Comparison of ENCODE assay signal across 23 cellular contexts in the genomic region with DNA sequence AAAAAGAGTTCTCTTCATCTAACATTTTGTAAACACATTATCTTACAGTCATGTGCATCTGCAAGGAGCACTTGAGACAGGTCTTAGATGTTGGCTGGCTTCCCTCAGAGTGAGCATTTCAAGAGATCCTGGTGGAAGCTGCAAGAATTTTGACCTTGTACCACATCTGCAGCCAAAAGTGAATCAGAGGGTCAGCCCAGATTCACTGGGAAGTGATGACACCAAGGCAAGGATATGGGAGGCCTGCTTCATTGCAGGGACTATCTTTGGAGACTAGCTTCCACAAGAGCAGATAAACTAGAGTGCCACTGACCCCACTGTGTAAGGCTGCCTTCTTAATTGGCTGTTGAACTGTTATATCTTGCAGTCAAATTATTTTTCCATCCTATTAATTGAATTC. TPM values are rescaled to one million over a fixed set of nuclear protein-coding genes. Genes with fewer than 3 reads are reported as not detected.
DNase-seq lines count a peak whose midpoint lies in the region; ATAC-seq and TF ChIP-seq lines count a peak whose summit lies in the region.
"Had no signal": no experiment of that assay in that cellular context is flagged by ENCODE, and none has a peak within 500 bp of the region (broad histone marks: within the 10 kb centered on the region; RNA-seq: fewer than 3 reads in every experiment).

No MANE protein-coding gene starts in this region.

- H3K36me3 ChIP-seq in osteoblast (ENCODE audit: insufficient read depth, low read length), result no peaks in the 10 kb centered on the region
- H3K36me3 ChIP-seq: SJSA1 had no signal

- no peak for ATAC-seq in HG02981 (IDR thresholded peaks at IDR 0.05; ENCODE audit: unreplicated experiment)
- ATAC-seq: CD8-positive, alpha-beta T cell had no signal

- H4K20me1 ChIP-seq in osteoblast (ENCODE audit: insufficient read depth, low read length), result no peaks in the 10 kb centered on the region

- H3K27ac ChIP-seq in osteoblast (ENCODE audit: low read depth, low read length), result no peak overlapping the region
- H3K27ac ChIP-seq: SJSA1 had no signal

- DNase-seq in AG09309 (ENCODE audit: low read depth) (peak; percentile 3), EL (peak; percentile 17), amniotic epithelial cell (ENCODE audit: low read depth) (peak; percentile 32), osteoblast (ENCODE audit: insufficient read length, low spot score, missing footprints) (peak; percentile 55), NCI-H1417 (lab: John Stamatoyannopoulos, UW) (no peak), NCI-H82 treated with DMSO at 0.1 percent for 48 hours (lab: John Stamatoyannopoulos, UW; ENCODE audit: unreplicated experiment) (no peak)
- DNase-seq: AML-193; C1 segment of cervical spinal cord; CD8-positive, alpha-beta T cell; DND-41; H7; Kasumi-1; NCI-H1092 treated with DMSO at 0.1 percent for 48 hours; NCI-H146; NCI-H2081; NCI-H2171; NCI-H524 treated with DMSO at 0.1 percent for 48 hours; NCI-H82; T-helper 1 cell had no signal

- no peaks in the 10 kb centered on the region for H3K9me3 ChIP-seq in osteoblast (ENCODE audit: low read depth, low read length)
- H3K9me3 ChIP-seq: SJSA1 had no signal

- peaks cover 25% of the 10 kb centered on the region for H3K4me1 ChIP-seq in osteoblast (ENCODE audit: insufficient read depth, low read length)
- H3K4me1 ChIP-seq: SJSA1 had no signal

- TF ChIP-seq CTCF in AG09309 (IDR thresholded peaks at IDR 0.05; ENCODE audit: control insufficient read depth, insufficient read depth, low read depth, low read length, missing control alignments) (no peak), osteoblast (IDR thresholded peaks at IDR 0.05; ENCODE audit: extremely low read depth, low read depth, low read length) (no peak)

- H3K4me3 ChIP-seq in AG09309 (ENCODE audit: control insufficient read depth, low read depth, low read length), result no peak overlapping the region
- no peak overlapping the region for H3K4me3 ChIP-seq in osteoblast (ENCODE audit: insufficient read depth, low read length)
- H3K4me3 ChIP-seq: SJSA1 had no signal

- H3K79me2 ChIP-seq in osteoblast (ENCODE audit: insufficient read depth, low read length), result no peaks in the 10 kb centered on the region

- H3K27me3 ChIP-seq in osteoblast (ENCODE audit: insufficient read depth, low read length), result no peaks in the 10 kb centered on the region
- H3K27me3 ChIP-seq: SJSA1 had no signal

- H3K4me2 ChIP-seq in osteoblast (ENCODE audit: insufficient read depth, low read length), result no peak overlapping the region

- H2AFZ ChIP-seq in osteoblast (ENCODE audit: low read length), result no peak overlapping the region

RNA-seq across cellular contexts. Expression of a gene that starts 21.3 kb away (rescaled TPM):
- not detected in 2 replicates for total RNA-seq in osteoblast
- total RNA-seq: CD8-positive, alpha-beta T cell; G401; H7; OCI-LY7 had no signal

Comparison
In these comparisons a context has a peak if more than half of its experiments do, and no peak if none do; other contexts are left out.
1. DNase-seq: peak in AG09309 (single experiment), EL (single experiment), amniotic epithelial cell (single experiment) and osteoblast (single experiment); none in NCI-H1417 (0 of 3) and NCI-H82 treated with DMSO at 0.1 percent for 48 hours (single experiment).